In genomic region chr16:56935201-56935600, GRCh38 we compare ENCODE assay signal across 1 cellular context.
TF ChIP-seq lines count a peak whose summit lies in the region.

No MANE protein-coding gene starts in this region.

TF ChIP-seq in endothelial cell of umbilical vein, 7 proteins besides CTCF, POLR2A, EP300 and RAD21 (continued from another document):
- TF ChIP-seq MYC (IDR thresholded peaks at IDR 0.05; ENCODE audit: low read depth, low read length) (no peak), JUN (IDR thresholded peaks at IDR 0.05; ENCODE audit: borderline replicate concordance, insufficient read depth, insufficient read length, low read depth) (no peak), POLR2AphosphoS5 (IDR thresholded peaks at IDR 0.05; ENCODE audit: insufficient read depth, low read depth, low read length) (no peak)
- TF ChIP-seq, protein P1, sequence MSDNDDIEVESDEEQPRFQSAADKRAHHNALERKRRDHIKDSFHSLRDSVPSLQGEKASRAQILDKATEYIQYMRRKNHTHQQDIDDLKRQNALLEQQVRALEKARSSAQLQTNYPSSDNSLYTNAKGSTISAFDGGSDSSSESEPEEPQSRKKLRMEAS (IDR thresholded peaks at IDR 0.05; ENCODE audit: insufficient read depth, insufficient read length), result no peak
TF ChIP-seq in endothelial cell of umbilical vein: peak in this region for 0.
